14 cellular contexts compared by ENCODE assay signal in the genomic region with DNA sequence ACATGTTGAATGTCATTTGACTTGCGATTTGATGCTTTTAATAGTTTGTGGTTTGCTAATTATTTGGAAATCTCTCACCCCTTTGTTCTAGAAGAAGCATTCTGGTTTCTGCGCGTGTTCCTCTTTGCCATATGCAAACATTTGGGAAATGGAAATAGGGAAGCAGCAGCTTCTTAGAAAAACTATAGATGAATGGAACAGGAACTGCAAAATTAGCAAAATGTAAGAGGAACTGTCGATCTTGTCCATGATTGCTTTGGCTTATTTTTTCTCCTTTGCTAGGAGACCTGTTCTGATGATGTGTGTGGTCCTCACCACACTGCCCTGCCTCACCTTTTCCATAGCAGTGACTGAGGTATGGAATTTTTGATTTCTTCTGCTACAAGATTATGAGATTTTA. TPM values are rescaled to one million over a fixed set of nuclear protein-coding genes. Genes with fewer than 3 reads are reported as not detected.
"Had no signal": no experiment of that assay in that cellular context is flagged by ENCODE, and none has a peak within 500 bp of the region (broad histone marks: within the 10 kb centered on the region; RNA-seq: fewer than 3 reads in every experiment).

No MANE protein-coding gene starts in this region.

- ATAC-seq: activated T-cell treated with anti-CD3 and anti-CD28 coated beads, Interleukin-2, amount 50 U/mL, for 72 hours; natural killer cell had no signal

- DNase-seq: activated CD4-positive, alpha-beta memory T cell treated with anti-CD3 and anti-CD28 coated beads for 36 hours; activated gamma-delta T cell treated with Interleukin-2 at 50 U/mL for 16 hours; activated naive CD8-positive, alpha-beta T cell treated with anti-CD3 and anti-CD28 coated beads, Interleukin-2, amount 10 ng/mL, durations not matched to agents 7 days and 5 days; activated T-cell treated with anti-CD3 and anti-CD28 coated beads, Interleukin-2, amount 50 U/mL, for 72 hours; dorsolateral prefrontal cortex; natural killer cell; right lobe of liver; spleen; stimulated activated CD4-positive, alpha-beta T cell treated with anti-CD3 and anti-CD28 coated beads, Interleukin-1b, Interleukin-23, amount 100 ng/mL, for 48 hours; stimulated activated naive B cell treated with anti-CD40 and anti-IgM and Interleukin-4, amounts not matched to agents 10 μg/mL and 1 μg/mL and 100 μg/mL, for 72 hours; substantia nigra; transverse colon had no signal

RNA-seq across cellular contexts. Expression of gene TMEM236, which starts 19.0 kb away (rescaled TPM):
- total RNA-seq: ascending aorta had no signal

RNA-seq across cellular contexts. Expression of gene MRC1, which starts 38.1 kb away (rescaled TPM):
- total RNA-seq: chondrocyte had no signal
